1 cellular context compared by ENCODE assay signal in the genomic region with DNA sequence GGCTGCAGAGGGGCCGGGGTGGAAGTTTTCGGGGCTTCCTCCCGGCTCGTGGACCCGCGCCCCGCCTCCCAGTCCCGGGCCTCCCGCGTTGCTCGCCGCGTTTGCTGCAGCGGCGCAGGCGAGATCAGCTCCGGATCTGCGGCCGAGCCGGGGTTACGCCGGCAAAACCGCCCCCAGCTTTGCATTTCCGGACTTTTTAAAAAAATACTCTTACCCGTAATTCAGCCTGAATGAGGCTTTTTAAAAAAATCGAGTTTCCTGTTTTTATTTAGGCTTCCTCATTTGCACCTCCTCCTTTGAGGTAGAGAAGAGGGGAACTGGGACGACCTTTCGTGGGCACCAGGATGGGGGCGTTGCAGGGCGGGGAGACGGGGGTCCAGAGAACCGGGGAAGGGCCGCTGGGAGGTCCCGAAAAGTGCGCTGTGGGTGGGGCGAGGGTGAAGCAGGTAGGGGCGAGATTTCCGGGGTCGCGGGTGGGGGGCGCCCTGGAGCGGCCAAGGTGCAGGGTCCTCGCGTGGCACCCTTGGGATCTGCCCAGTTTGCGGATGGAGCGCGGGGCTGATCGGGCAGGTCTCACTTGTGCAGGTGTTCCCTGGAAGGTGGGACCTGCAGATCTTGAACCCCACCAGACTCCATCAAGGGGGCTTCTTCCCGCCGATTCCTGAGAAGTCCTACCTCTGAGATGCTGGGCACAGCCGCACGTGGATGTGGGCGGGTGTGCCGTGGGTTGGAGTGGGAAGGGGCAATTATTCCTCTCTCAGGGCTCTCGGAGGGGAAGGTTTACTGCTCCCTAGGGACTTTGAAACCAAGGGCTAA.
TF ChIP-seq lines count a peak whose summit lies in the region.

No MANE protein-coding gene starts in this region.

TF ChIP-seq in IMR-90, 13 proteins besides CTCF, POLR2A, EP300 and RAD21:
- TF ChIP-seq CHD1 (IDR thresholded peaks at IDR 0.05; ENCODE audit: low read depth, low read length) (no peak), MAFK (IDR thresholded peaks at IDR 0.05; ENCODE audit: low read depth, low read length) (no peak), MXI1 (IDR thresholded peaks at IDR 0.05; ENCODE audit: borderline replicate concordance, low read depth, low read length) (no peak), CEBPB (IDR thresholded peaks at IDR 0.05; ENCODE audit: low read depth, low read length) (no peak), USF2 (IDR thresholded peaks at IDR 0.05; ENCODE audit: low read depth, low read length) (no peak), BHLHE40 (IDR thresholded peaks at IDR 0.05; ENCODE audit: low read depth, low read length) (no peak), FOS (IDR thresholded peaks at IDR 0.05; ENCODE audit: low read depth, low read length) (no peak), MAZ (IDR thresholded peaks at IDR 0.05; ENCODE audit: borderline replicate concordance, low read depth, low read length) (no peak), SMC3 (IDR thresholded peaks at IDR 0.05; ENCODE audit: low read depth, low read length) (no peak), RFX5 (IDR thresholded peaks at IDR 0.05; ENCODE audit: low read depth, low read length) (no peak), RCOR1 (IDR thresholded peaks at IDR 0.05; ENCODE audit: insufficient replicate concordance, low read length) (no peak), NFE2L2 (IDR thresholded peaks at IDR 0.05; ENCODE audit: low read depth, low read length) (no peak)
- TF ChIP-seq, protein P1, sequence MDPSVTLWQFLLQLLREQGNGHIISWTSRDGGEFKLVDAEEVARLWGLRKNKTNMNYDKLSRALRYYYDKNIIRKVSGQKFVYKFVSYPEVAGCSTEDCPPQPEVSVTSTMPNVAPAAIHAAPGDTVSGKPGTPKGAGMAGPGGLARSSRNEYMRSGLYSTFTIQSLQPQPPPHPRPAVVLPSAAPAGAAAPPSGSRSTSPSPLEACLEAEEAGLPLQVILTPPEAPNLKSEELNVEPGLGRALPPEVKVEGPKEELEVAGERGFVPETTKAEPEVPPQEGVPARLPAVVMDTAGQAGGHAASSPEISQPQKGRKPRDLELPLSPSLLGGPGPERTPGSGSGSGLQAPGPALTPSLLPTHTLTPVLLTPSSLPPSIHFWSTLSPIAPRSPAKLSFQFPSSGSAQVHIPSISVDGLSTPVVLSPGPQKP (IDR thresholded peaks at IDR 0.05; ENCODE audit: borderline replicate concordance, low read depth, low read length): no peak
TF ChIP-seq in IMR-90: peak in this region for 0.
